Comparison of ENCODE assay signal across 4 cellular contexts in the genomic region with DNA sequence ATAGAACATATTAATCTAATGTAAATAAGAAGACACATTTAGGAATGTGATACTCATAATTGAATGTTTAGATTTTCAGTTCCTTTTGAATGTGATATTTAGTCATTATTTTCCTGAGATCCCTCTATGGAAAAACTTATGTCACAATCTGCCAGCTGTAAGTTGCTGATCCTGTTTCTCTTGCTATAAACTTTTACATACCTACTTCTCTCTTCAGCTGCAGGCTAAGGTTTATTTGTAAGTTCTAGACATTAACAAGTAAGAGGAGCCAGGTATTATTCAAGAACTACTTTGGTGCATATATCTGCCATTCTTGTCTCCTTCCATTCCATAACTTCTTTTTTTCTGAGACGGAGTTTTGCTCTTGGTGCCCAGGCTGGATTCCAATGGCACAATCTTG.
"Had no signal": no experiment of that assay in that cellular context is flagged by ENCODE, and none has a peak within 500 bp of the region (broad histone marks: within the 10 kb centered on the region; RNA-seq: fewer than 3 reads in every experiment).

No MANE protein-coding gene starts in this region.

- H3K4me3 ChIP-seq: GM23338 had no signal

- DNase-seq: H9, HCEC 1CT, IMR-90 had no signal
